ENCODE assay signal across 1 cellular context in the genomic region with DNA sequence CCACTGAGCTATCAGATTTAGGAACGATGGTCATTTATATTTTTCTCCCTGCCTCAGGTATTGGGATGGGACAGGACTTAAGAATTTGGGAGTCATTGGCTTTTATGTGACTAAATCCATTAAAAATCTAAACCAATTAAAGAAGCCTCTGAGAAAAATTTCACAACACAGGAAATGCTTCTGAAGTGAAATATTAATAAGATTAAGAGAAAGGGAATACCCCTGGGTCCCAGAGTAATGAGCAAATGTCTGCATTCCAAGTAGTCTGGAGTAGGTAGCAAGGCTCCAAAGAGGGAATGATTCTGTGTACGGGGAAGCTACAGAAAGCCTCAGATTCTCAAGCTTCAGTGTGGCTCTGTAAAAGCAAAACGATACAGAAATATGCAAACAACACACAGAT.
TF ChIP-seq lines count a peak whose summit lies in the region.

No MANE protein-coding gene starts in this region.

TF ChIP-seq in GM23338, 12 proteins besides CTCF, POLR2A, EP300 and RAD21 (continued from another document):
- TF ChIP-seq, protein P1, sequence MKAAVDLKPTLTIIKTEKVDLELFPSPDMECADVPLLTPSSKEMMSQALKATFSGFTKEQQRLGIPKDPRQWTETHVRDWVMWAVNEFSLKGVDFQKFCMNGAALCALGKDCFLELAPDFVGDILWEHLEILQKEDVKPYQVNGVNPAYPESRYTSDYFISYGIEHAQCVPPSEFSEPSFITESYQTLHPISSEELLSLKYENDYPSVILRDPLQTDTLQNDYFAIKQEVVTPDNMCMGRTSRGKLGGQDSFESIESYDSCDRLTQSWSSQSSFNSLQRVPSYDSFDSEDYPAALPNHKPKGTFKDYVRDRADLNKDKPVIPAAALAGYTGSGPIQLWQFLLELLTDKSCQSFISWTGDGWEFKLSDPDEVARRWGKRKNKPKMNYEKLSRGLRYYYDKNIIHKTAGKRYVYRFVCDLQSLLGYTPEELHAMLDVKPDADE (IDR thresholded peaks at IDR 0.05) = no peak
- TF ChIP-seq EZH2phosphoT487 (IDR thresholded peaks at IDR 0.05; ENCODE audit: unreplicated experiment) (no peak), POLR2AphosphoS5 (IDR thresholded peaks at IDR 0.05; ENCODE audit: low read depth) (no peak), ZNF331 (CRISPR knock-in tag; IDR thresholded peaks at IDR 0.05; ENCODE audit: low read depth) (no peak)
TF ChIP-seq in GM23338: peak in this region for 0.
